ENCODE assay signal across 11 cellular contexts in genomic region chr11:1023811-1024596, GRCh38. TPM values are rescaled to one million over a fixed set of nuclear protein-coding genes. Genes with fewer than 3 reads are reported as not detected.
"Had no signal": no experiment of that assay in that cellular context is flagged by ENCODE, and none has a peak within 500 bp of the region (broad histone marks: within the 10 kb centered on the region; RNA-seq: fewer than 3 reads in every experiment).

No MANE protein-coding gene starts in this region.

- H3K9me3 ChIP-seq: HAP-1 had no signal

- H3K27ac ChIP-seq: GM23248, HL-60 had no signal

- H3K4me3 ChIP-seq: GM23248, HAP-1, K562 had no signal

- H3K4me1 ChIP-seq: HAP-1 had no signal

- FAIRE-seq: K562 had no signal

- ATAC-seq: HCT116, K562 had no signal

- H2AFZ ChIP-seq: GM23248 had no signal

- DNase-seq: GM23248, GOT3, H7, HFFc6, IMR-90 had no signal

- H3K36me3 ChIP-seq: HAP-1 had no signal

- H3K9ac ChIP-seq: GM23248 had no signal

RNA-seq across cellular contexts. Expression of gene MUC6, which starts 12.5 kb away (rescaled TPM):
- total RNA-seq: GM23248, H4, H7, HFFc6, HT1080, IMR-90, K562 had no signal
- polyA plus RNA-seq: GM23248, IMR-90, K562 had no signal

RNA-seq across cellular contexts. Expression of gene MUC2, which starts 50.7 kb away (rescaled TPM):
- total RNA-seq: GM23248, H4, H7, HT1080, IMR-90 had no signal
- polyA plus RNA-seq: GM23248, IMR-90 had no signal
